8 cellular contexts compared by ENCODE assay signal in genomic region chr22:31343235-31344191, GRCh38. TPM values are rescaled to one million over a fixed set of nuclear protein-coding genes. Genes with fewer than 3 reads are reported as not detected.
DNase-seq lines count a peak whose midpoint lies in the region; FAIRE-seq and TF ChIP-seq lines count a peak whose summit lies in the region.

No MANE protein-coding gene starts in this region.

- H4K20me1 ChIP-seq in astrocyte (ENCODE audit: insufficient read depth, low read length): peaks cover 69% of the 10 kb centered on the region

- H3K36me3 Mint-ChIP-seq in astrocyte (ENCODE audit: low read depth, unreplicated experiment) (peaks cover 13% of the 10 kb centered on the region), immature natural killer cell (peaks cover 0 to 13% (median 3%) of the 10 kb centered on the region in 3 donors)

- H3K9me3 ChIP-seq in astrocyte (ENCODE audit: insufficient read depth, low read depth, low read length): no peaks in the 10 kb centered on the region

- no peaks in the 10 kb centered on the region for H3K36me3 ChIP-seq in astrocyte (ENCODE audit: insufficient read depth, low read length)

- no peaks in the 10 kb centered on the region for H3K27me3 ChIP-seq in astrocyte (ENCODE audit: insufficient read depth, low read length)

- H3K9ac ChIP-seq in astrocyte (ENCODE audit: low read length): peak overlapping the region; percentile 24

- H3K4me1 ChIP-seq in astrocyte (ENCODE audit: insufficient read depth, low read length): peaks cover 41% of the 10 kb centered on the region

- peak overlapping the region; percentile 91 for H3K4me2 ChIP-seq in astrocyte (ENCODE audit: low read length)

- H3K4me3 ChIP-seq in astrocyte (ENCODE audit: insufficient read depth, low read depth, low read length): peak overlapping the region; percentile 25

- no peaks in the 10 kb centered on the region for H3K9me3 Mint-ChIP-seq in astrocyte (ENCODE audit: unreplicated experiment)
- no peaks in the 10 kb centered on the region for H3K9me3 Mint-ChIP-seq in immature natural killer cell

- no peaks in the 10 kb centered on the region for H3K27me3 Mint-ChIP-seq in astrocyte (ENCODE audit: low read depth, unreplicated experiment)
- peaks cover 1 to 6% (median 5%) of the 10 kb centered on the region in 3 donors for H3K27me3 Mint-ChIP-seq in immature natural killer cell (ENCODE audit: low read depth in 3 of 3)

- DNase-seq in activated CD4-positive, alpha-beta T cell treated with anti-CD3 and anti-CD28 coated beads for 1 hour: peak; percentile 12
- DNase-seq in activated CD4-positive, alpha-beta T cell treated with anti-CD3 and anti-CD28 coated beads, Interleukin-2, amount 50 U/mL, for 4 hours: no peak
- peak; percentile 37 for DNase-seq in NCI-H69 (lab: John Stamatoyannopoulos, UW)
- DNase-seq in astrocyte (ENCODE audit: low read depth): no peak
- no peak for DNase-seq in immature natural killer cell
- DNase-seq in stimulated activated CD4-positive, alpha-beta T cell treated with anti-CD3 and anti-CD28 coated beads, Interleukin-2, amount 100 ng/mL, for 24 hours: peak; percentile 36 to 57
- DNase-seq in COLO829 (ENCODE audit: low spot score): no peak
- no peak for DNase-seq in cerebellum (ENCODE audit: low spot score)

- peak overlapping the region; percentile 75 for H3K27ac Mint-ChIP-seq in astrocyte (ENCODE audit: unreplicated experiment)
- peak overlapping the region; percentile 74 to 83 (median 76) for H3K27ac Mint-ChIP-seq in immature natural killer cell

- H3K4me3 Mint-ChIP-seq in astrocyte (ENCODE audit: unreplicated experiment) (peak overlapping the region; percentile 80), immature natural killer cell (peak overlapping the region; percentile 80 to 88 (median 86))

- H3K4me1 Mint-ChIP-seq in astrocyte (ENCODE audit: low read depth, unreplicated experiment): peaks cover 28% of the 10 kb centered on the region
- peaks cover 62 to 71% of the 10 kb centered on the region in 2 donors for H3K4me1 Mint-ChIP-seq in immature natural killer cell

- peaks cover 42% of the 10 kb centered on the region for H3K79me2 ChIP-seq in astrocyte (ENCODE audit: insufficient read depth, low read length)

- H3K27ac ChIP-seq in astrocyte (ENCODE audit: low read depth, low read length): no peak overlapping the region

- H2AFZ ChIP-seq in astrocyte (ENCODE audit: low read depth, low read length): no peak overlapping the region

- TF ChIP-seq CTCF in astrocyte (IDR thresholded peaks at IDR 0.05; ENCODE audit: insufficient read depth, low read depth, low read length): no peak

- FAIRE-seq in astrocyte (lab: Jason Lieb, UNC): no peak

RNA-seq across cellular contexts. Expression of gene PATZ1, which starts 2.6 kb away (rescaled TPM):
- 20.1 and 24.0 TPM in 2 replicates for total RNA-seq in astrocyte
- polyA plus RNA-seq in immature natural killer cell: 1 to 10 TPM; 4.5 to 9.1 (median 5.3) TPM
- total RNA-seq in cerebellum: 35.9 TPM

RNA-seq across cellular contexts. Expression of gene PIK3IP1, which starts 51.2 kb away (rescaled TPM):
- 21.4 and 22.3 TPM in 2 replicates for total RNA-seq in astrocyte
- 100 to 1,000 TPM in 1 of 3 donors, 10 to 100 TPM in 2; 88.2 to 136 (median 98.1) TPM for polyA plus RNA-seq in immature natural killer cell
- total RNA-seq in cerebellum: 11.2 TPM

RNA-seq across cellular contexts. Expression of gene DRG1, which starts 55.9 kb away (rescaled TPM):
- total RNA-seq in astrocyte (56.7 and 59.6 TPM in 2 replicates), cerebellum (44.9 TPM)
- polyA plus RNA-seq in immature natural killer cell: 100 to 1,000 TPM in 2 of 3 donors, 10 to 100 TPM in 1; 82.0 to 129 (median 105) TPM

Comparison
In these comparisons a context has a peak if more than half of its experiments do, and no peak if none do; other contexts are left out.
1. DNase-seq: peak in activated CD4-positive, alpha-beta T cell treated with anti-CD3 and anti-CD28 coated beads for 1 hour (single experiment), NCI-H69 (single experiment) and stimulated activated CD4-positive, alpha-beta T cell treated with anti-CD3 and anti-CD28 coated beads, Interleukin-2, amount 100 ng/mL, for 24 hours (2 of 2); none in activated CD4-positive, alpha-beta T cell treated with anti-CD3 and anti-CD28 coated beads, Interleukin-2, amount 50 U/mL, for 4 hours (0 of 2), astrocyte (single experiment), immature natural killer cell (0 of 3), COLO829 (single experiment) and cerebellum (single experiment).